9 cellular contexts compared by ENCODE assay signal in genomic region chr1:84988588-84988987, GRCh38. TPM values are rescaled to one million over a fixed set of nuclear protein-coding genes. Genes with fewer than 3 reads are reported as not detected.
DNase-seq lines count a peak whose midpoint lies in the region; ATAC-seq and TF ChIP-seq lines count a peak whose summit lies in the region.
"Had no signal": no experiment of that assay in that cellular context is flagged by ENCODE, and none has a peak within 500 bp of the region (broad histone marks: within the 10 kb centered on the region; RNA-seq: fewer than 3 reads in every experiment).

No MANE protein-coding gene starts in this region.

- H3K27me3 ChIP-seq in right lobe of liver: no peaks in the 10 kb centered on the region

- DNase-seq in activated T-cell treated with anti-CD3 and anti-CD28 coated beads, Interleukin-2, amount 50 U/mL, for 24 hours: no peak
- DNase-seq in activated T-cell treated with anti-CD3 and anti-CD28 coated beads, Interleukin-2, amount 50 U/mL, for 1 hour: no peak
- DNase-seq in RWPE1 (ENCODE audit: low spot score): no peak
- no peak for DNase-seq in right lobe of liver
- no peak for DNase-seq in stimulated activated CD4-positive, alpha-beta T cell treated with anti-CD3 and anti-CD28 coated beads, Interleukin-4, amount 100 ng/mL, for 24 hours

- H3K9me3 Mint-ChIP-seq in activated T-cell treated with anti-CD3 and anti-CD28 coated beads, Interleukin-2, amount 50 U/mL, for 24 hours: no peaks in the 10 kb centered on the region
- no peaks in the 10 kb centered on the region for H3K9me3 Mint-ChIP-seq in stimulated activated memory B cell treated with anti-CD40 and anti-IgM and Interleukin-4, amounts not matched to agents 10 μg/mL and 1 μg/mL and 100 μg/mL, for 72 hours
- H3K9me3 Mint-ChIP-seq: GM23338 had no signal

- intact Hi-C loops in right lobe of liver (cut with DNase I): no loop called here

- peak overlapping the region; percentile 19 for H3K4me3 Mint-ChIP-seq in activated T-cell treated with anti-CD3 and anti-CD28 coated beads, Interleukin-2, amount 50 U/mL, for 24 hours
- peak overlapping the region; percentile 51 for H3K4me3 Mint-ChIP-seq in stimulated activated memory B cell treated with anti-CD40 and anti-IgM and Interleukin-4, amounts not matched to agents 10 μg/mL and 1 μg/mL and 100 μg/mL, for 72 hours
- H3K4me3 Mint-ChIP-seq: GM23338 had no signal

- CTCF ChIA-PET in HEK293 (lab: Yijun Ruan, JAX): no interaction called here
- CTCF ChIA-PET in RWPE1 (lab: Yijun Ruan, JAX): no interaction called here

- peaks cover 46% of the 10 kb centered on the region for H3K4me1 Mint-ChIP-seq in activated T-cell treated with anti-CD3 and anti-CD28 coated beads, Interleukin-2, amount 50 U/mL, for 24 hours (ENCODE audit: low read depth)
- H3K4me1 Mint-ChIP-seq in stimulated activated memory B cell treated with anti-CD40 and anti-IgM and Interleukin-4, amounts not matched to agents 10 μg/mL and 1 μg/mL and 100 μg/mL, for 72 hours: peaks cover 73% of the 10 kb centered on the region
- H3K4me1 Mint-ChIP-seq: GM23338 had no signal

- H3K4me1 ChIP-seq in HEK293 (ENCODE audit: control insufficient read depth, insufficient read depth, low read length): no peaks in the 10 kb centered on the region
- H3K4me1 ChIP-seq in right lobe of liver: no peaks in the 10 kb centered on the region

- no peak for TF ChIP-seq POLR2A in right lobe of liver (IDR thresholded peaks at IDR 0.05)

- ATAC-seq in HG03521 (IDR thresholded peaks at IDR 0.05; ENCODE audit: unreplicated experiment): peak; percentile 38
- ATAC-seq in stimulated activated memory B cell treated with anti-CD40 and anti-IgM and Interleukin-4, amounts not matched to agents 10 μg/mL and 1 μg/mL and 100 μg/mL, for 72 hours: peak; percentile 86
- no peak for ATAC-seq in right lobe of liver
- ATAC-seq: GM23338 had no signal

- WGBS in right lobe of liver (ENCODE audit: insufficient coverage, low coverage, low lambda C conversion rate, missing lambda C conversion rate): 43% methylated on average over 2 of the region's 2 CpGs

- H3K36me3 Mint-ChIP-seq in activated T-cell treated with anti-CD3 and anti-CD28 coated beads, Interleukin-2, amount 50 U/mL, for 24 hours (ENCODE audit: low read depth): peaks cover 53% of the 10 kb centered on the region
- peaks cover 60% of the 10 kb centered on the region for H3K36me3 Mint-ChIP-seq in stimulated activated memory B cell treated with anti-CD40 and anti-IgM and Interleukin-4, amounts not matched to agents 10 μg/mL and 1 μg/mL and 100 μg/mL, for 72 hours

- H3K9me3 ChIP-seq in HEK293 (ENCODE audit: control insufficient read depth, insufficient read depth, low read depth, low read length): no peaks in the 10 kb centered on the region
- no peaks in the 10 kb centered on the region for H3K9me3 ChIP-seq in right lobe of liver

- H3K4me3 ChIP-seq in HEK293 (ENCODE audit: low read depth, low read length): no peak overlapping the region
- H3K4me3 ChIP-seq in right lobe of liver: no peak overlapping the region
- H3K4me3 ChIP-seq: GM23338 had no signal

- H3K27ac ChIP-seq in HEK293 (ENCODE audit: extremely low read depth, low read depth, low read length): no peak overlapping the region
- no peak overlapping the region for H3K27ac ChIP-seq in RWPE1
- H3K27ac ChIP-seq in right lobe of liver: no peak overlapping the region

- peaks cover 4% of the 10 kb centered on the region for H3K27me3 Mint-ChIP-seq in activated T-cell treated with anti-CD3 and anti-CD28 coated beads, Interleukin-2, amount 50 U/mL, for 24 hours
- no peaks in the 10 kb centered on the region for H3K27me3 Mint-ChIP-seq in stimulated activated memory B cell treated with anti-CD40 and anti-IgM and Interleukin-4, amounts not matched to agents 10 μg/mL and 1 μg/mL and 100 μg/mL, for 72 hours

- peak overlapping the region; percentile 83 for H3K27ac Mint-ChIP-seq in activated T-cell treated with anti-CD3 and anti-CD28 coated beads, Interleukin-2, amount 50 U/mL, for 24 hours
- H3K27ac Mint-ChIP-seq in stimulated activated memory B cell treated with anti-CD40 and anti-IgM and Interleukin-4, amounts not matched to agents 10 μg/mL and 1 μg/mL and 100 μg/mL, for 72 hours: peak overlapping the region; percentile 41
- H3K27ac Mint-ChIP-seq: GM23338 had no signal

- no peaks in the 10 kb centered on the region for H3K36me3 ChIP-seq in HEK293 (ENCODE audit: control insufficient read depth in 2 of 2, insufficient read depth in 1 of 2, low read length in 2 of 2)
- no peaks in the 10 kb centered on the region for H3K36me3 ChIP-seq in right lobe of liver

- POLR2A ChIA-PET in HEK293 (lab: Yijun Ruan, JAX): no interaction called here
- POLR2A ChIA-PET in RWPE1 (lab: Yijun Ruan, JAX; ENCODE audit: low non-redundant PET): no interaction called here

- no peak for TF ChIP-seq CTCF in HEK293 (tag by site-specific recombination; IDR thresholded peaks at IDR 0.05)
- TF ChIP-seq CTCF in RWPE1 (conservative IDR thresholded peaks at IDR 0.05; ENCODE audit: low read depth): no peak
- no peak for TF ChIP-seq CTCF in right lobe of liver (IDR thresholded peaks at IDR 0.05)

TF ChIP-seq in HEK293, 187 proteins besides CTCF, POLR2A, EP300 and RAD21:
- TF ChIP-seq PRDM10 (tag by site-specific recombination; IDR thresholded peaks at IDR 0.05) (peak; percentile 68), SP2 (tag by site-specific recombination; IDR thresholded peaks at IDR 0.05) (no peak)

RNA-seq across cellular contexts. Expression of gene MCOLN2, which starts 8.3 kb away (rescaled TPM):
- under 1 TPM in 2 of 6 experiments, not detected in 4; 0.09 to 0.19 TPM for total RNA-seq in right lobe of liver

RNA-seq across cellular contexts. Expression of gene MCOLN3, which starts 59.7 kb away (rescaled TPM):
- under 1 TPM; 0.09 to 0.26 (median 0.15) TPM for total RNA-seq in right lobe of liver

Comparison
In these comparisons a context has a peak if more than half of its experiments do, and no peak if none do; other contexts are left out.
1. ATAC-seq: peak in HG03521 (single experiment) and stimulated activated memory B cell treated with anti-CD40 and anti-IgM and Interleukin-4, amounts not matched to agents 10 μg/mL and 1 μg/mL and 100 μg/mL, for 72 hours (single experiment); none in right lobe of liver (0 of 4).